ENCODE assay signal across 8 cellular contexts in genomic region chr1:228149341-228150020, GRCh38. TPM values are rescaled to one million over a fixed set of nuclear protein-coding genes. Genes with fewer than 3 reads are reported as not detected.
A peak's percentile ranks its signal among the peaks of the same experiment; 100 is the strongest.
DNase-seq lines count a peak whose midpoint lies in the region; ATAC-seq, FAIRE-seq and TF ChIP-seq lines count a peak whose summit lies in the region.

Gene GJC2, plus strand, starts transcription at chr1:228149930. Its CDS starts 7,829 bp downstream, at chr1:228157759.

- H3K4me1 ChIP-seq in GM23248 (ENCODE audit: insufficient read depth), result peaks cover 23% of the 10 kb centered on the region
- peaks cover 38 to 86% of the 10 kb centered on the region in 2 experiments for H3K4me1 ChIP-seq in K562 (replicated peaks in 1 of 2; ENCODE audit: control insufficient read depth in 2 of 2, insufficient read depth in 2 of 2, low read length in 2 of 2)
- H3K4me1 ChIP-seq in gastrocnemius medialis, result peaks cover 0 to 4% of the 10 kb centered on the region in 2 donors

- H3K9me2 ChIP-seq in GM23248 (ENCODE audit: insufficient read depth), result no peaks in the 10 kb centered on the region

- CTCF ChIA-PET in K562 (lab: Yijun Ruan, JAX; ENCODE audit: low intra/inter-chr PET ratio), result no interaction called here

- BruUV-seq in K562 (replicated peaks; lab: Mats Ljungman, UMichigan), result no TSS peak

- peak within 1 kb of the TSS; percentile 46 for H3K27ac ChIP-seq in GM23248
- peak within 1 kb of the TSS; percentile 62 for H3K27ac ChIP-seq in K562 (ENCODE audit: extremely low read depth, low read depth, low read length)
- H3K27ac ChIP-seq in gastrocnemius medialis, result peak within 1 kb of the TSS; percentile 56 to 70 (median 65)

- ATAC-seq in K562 (peak; percentile 77), gastrocnemius medialis (peak in 1 of 2 donors; percentile 41), GM18861 (IDR thresholded peaks at IDR 0.05; ENCODE audit: unreplicated experiment) (no peak), HG03139 (IDR thresholded peaks at IDR 0.05; ENCODE audit: unreplicated experiment) (no peak)

- H2AFZ ChIP-seq in GM23248 (no peak within 1 kb of the TSS), K562 (ENCODE audit: low read depth, low read length) (no peak within 1 kb of the TSS)

- H3K4me2 ChIP-seq in GM23248 (ENCODE audit: unreplicated experiment), result peak within 1 kb of the TSS; percentile 23
- H3K4me2 ChIP-seq in K562 (ENCODE audit: insufficient read depth, low read length), result no peak within 1 kb of the TSS; the same call in 1 of the 2 replicates

- peaks cover 5% of the 10 kb centered on the region; the same call in 1 of the 2 replicates for H4K20me1 ChIP-seq in GM23248 (ENCODE audit: insufficient read depth)
- H4K20me1 ChIP-seq in K562 (replicated peaks; ENCODE audit: control insufficient read depth, insufficient read depth, low read length), result peaks cover 30% of the 10 kb centered on the region

- H3K79me2 ChIP-seq in GM23248 (ENCODE audit: insufficient read depth) (peaks cover 57% of the 10 kb centered on the region), K562 (ENCODE audit: control insufficient read depth, insufficient read depth, low read length) (peaks cover 53% of the 10 kb centered on the region)

- WGBS in GM23248 (ENCODE audit: low coverage in 1 of 2, low lambda C conversion rate in 2 of 2, missing lambda C conversion rate in 2 of 2), 2 experiments, result 40 to 67% methylated on average over 8 to 15 of the region's 15 CpGs
- 45% methylated on average over 3 of the region's 15 CpGs for WGBS in K562 (ENCODE audit: insufficient coverage, low coverage, missing lambda C conversion rate)

- H3F3A ChIP-seq in GM23248 (ENCODE audit: insufficient read depth), result no peaks in the 10 kb centered on the region; the same call in 1 of the 2 replicates

- TF ChIP-seq POLR2A in K562 (conservative IDR thresholded peaks at IDR 0.05) (peak; percentile 48; the same call in 1 of the 2 replicates), gastrocnemius medialis (IDR thresholded peaks at IDR 0.05) (no peak)

- H3K9me3 ChIP-seq in GM23248 (ENCODE audit: low read depth), result no peaks in the 10 kb centered on the region
- no peaks in the 10 kb centered on the region for H3K9me3 ChIP-seq in K562 (replicated peaks; ENCODE audit: control insufficient read depth, insufficient read depth, low read depth, low read length)
- H3K9me3 ChIP-seq in gastrocnemius medialis, result no peaks in the 10 kb centered on the region

- H3K36me3 ChIP-seq in GM23248 (ENCODE audit: low read depth) (no peaks in the 10 kb centered on the region), K562 (ENCODE audit: control insufficient read depth, insufficient read depth, low read length) (peaks cover 39% of the 10 kb centered on the region; the same call in 2 of the 3 replicates), gastrocnemius medialis (peaks cover 0 to 30% of the 10 kb centered on the region in 2 donors)

- TF ChIP-seq CTCF in K562 (IDR thresholded peaks at IDR 0.05 in 2 of 3, conservative IDR thresholded peaks at IDR 0.05 in 1 of 3; ENCODE audit: insufficient read depth in 2 of 3, low read depth in 1 of 3, low read length in 3 of 3) (no peak), gastrocnemius medialis (IDR thresholded peaks at IDR 0.05 in 4 of 5, conservative IDR thresholded peaks at IDR 0.05 in 1 of 5) (no peak)

- no peak for FAIRE-seq in K562 (lab: Jason Lieb, UNC)

- in situ Hi-C loops in GM23248 (cut with MboI), result no loop called here
- in situ Hi-C loops in K562 (cut with MboI), result no loop called here
- in situ Hi-C loops in gastrocnemius medialis (cut with MboI; ENCODE audit: low sequenced_read_pairs in 4 of 4), result no loop called here

- TF ChIP-seq EP300 in K562 (IDR thresholded peaks at IDR 0.05; ENCODE audit: low read length), result no peak

- H3K9ac ChIP-seq in GM23248 (peak within 1 kb of the TSS; percentile 38), K562 (ENCODE audit: insufficient read depth in 1 of 2, low read depth in 2 of 2, low read length in 2 of 2) (peak within 1 kb of the TSS; percentile 31 to 91; a peak in 3 of 4 replicates)

- DNase-seq in GM23248 (peak; percentile 36), K562 (ENCODE audit: extremely low read depth in 1 of 4, low spot score in 3 of 4) (peak; percentile 79 to 83 (median 81)), iPS-NIHi11 (ENCODE audit: low spot score) (peak; percentile 84), gastrocnemius medialis (peak in 1 of 2 donors; percentile 25), DMS53 (lab: John Stamatoyannopoulos, UW) (no peak), NCI-H2107 (lab: John Stamatoyannopoulos, UW) (no peak)

- POLR2A ChIA-PET in K562 (lab: Yijun Ruan, JAX), result interaction anchor here (0.6 to 2.3 kb wide), 7 partner anchors 8 to 48 kb away, joined by 3 to 11 read pairs (median 6); partner anchors contain the start of gene GUK1

- H3K27me3 ChIP-seq in GM23248 (replicated peaks; ENCODE audit: insufficient read depth) (no peaks in the 10 kb centered on the region), K562 (ENCODE audit: control insufficient read depth in 2 of 2, insufficient read depth in 2 of 2, low read length in 2 of 2) (no peaks in the 10 kb centered on the region), gastrocnemius medialis (no peaks in the 10 kb centered on the region)

- intact Hi-C loops in K562 (cut with micrococcal nuclease), result no loop called here
- intact Hi-C loops in gastrocnemius medialis (cut with DNase I; ENCODE audit: low total_unique reads), result no loop called here

- H3K4me3 ChIP-seq in GM23248 (no peak within 1 kb of the TSS), K562 (no peak within 1 kb of the TSS), gastrocnemius medialis (no peak within 1 kb of the TSS)

- TF ChIP-seq RAD21 in K562 (CRISPR knock-in tag; conservative IDR thresholded peaks at IDR 0.05 in 1 of 2, IDR thresholded peaks at IDR 0.05 in 1 of 2), result no peak

- H3K9me1 ChIP-seq in K562 (ENCODE audit: control insufficient read depth, insufficient read depth, low read length), result peaks cover 12% of the 10 kb centered on the region

TF ChIP-seq in K562, 482 proteins besides CTCF, POLR2A, EP300 and RAD21 (continues in another document):
- TF ChIP-seq KLF16 (IDR thresholded peaks at IDR 0.05), result peak; percentile 91
- 0 out of 2 replicates have a peak, but pooled peaks have one; percentile 66 for TF ChIP-seq CREB3L1 (IDR thresholded peaks at IDR 0.05; ENCODE audit: borderline replicate concordance, low read depth)
- 0 out of 2 replicates have a peak, but pooled peaks have one; percentile 19 for TF ChIP-seq DPF2 (IDR thresholded peaks at IDR 0.05)

RNA-seq across cellular contexts. Expression of gene GJC2, which starts in this region (rescaled TPM):
- total RNA-seq in GM23248 (2014; rRNA removed; shearing (Covaris generic)), result 0.54 and 2.7 TPM in 2 replicates
- polyA plus RNA-seq in GM23248 (2016; fragmentation: Nextera tagmentation; extraction: Ambion mirVana) (0.08 and 0.14 TPM in 2 replicates), K562 (2011; rRNA removed) (0.08 and 0.20 TPM in 2 replicates), K562 (2014; fragmentation: Illumina TruSeq; extraction: Trizol) (0.06 and 0.12 TPM in 2 replicates), K562 (2014; fragmentation: Nextera tagmentation; extraction: Ambion mirVana) (not detected), K562 (2014; rRNA removed) (0.03 and 0.36 TPM in 2 replicates)
- total RNA-seq in K562 (2011; cell fraction: chromatin; rRNA removed; ENCODE audit: low replicate concordance), result 0.53 and 1.4 TPM in 2 replicates
- total RNA-seq in K562 (2011; cell fraction: nucleolus; rRNA removed), result 1.2 and 2.2 TPM in 2 replicates
- 0.59 and 0.69 TPM in 2 replicates for total RNA-seq in K562 (2011; cell fraction: nucleoplasm; rRNA removed)
- total RNA-seq in K562 (2014; rRNA removed) (0.32 and 0.86 TPM in 2 replicates), K562 (2014; rRNA removed; fragmentation: Illumina TruSeq; extraction: Trizol) (0.11 and 0.16 TPM in 2 replicates), K562 (2015; rRNA removed; fragmentation: Illumina TruSeq; extraction: Trizol) (0.11 and 0.22 TPM in 2 replicates), K562 (2021) (0.62 and 0.69 TPM in 2 replicates), gastrocnemius medialis (under 1 TPM in 2 of 4 donors, not detected in 2; 0.26 to 0.64 TPM)
- polyA plus RNA-seq in K562 (2011; cell fraction: cytosol; rRNA removed), result 0.10 and 0.61 TPM in 2 replicates
- polyA plus RNA-seq in K562 (2011; cell fraction: nucleus; rRNA removed), result 0.29 and 1.1 TPM in 2 replicates
- polyA plus RNA-seq in K562 (2012), result 0.39 and 0.47 TPM in 2 replicates
- polyA minus RNA-seq in K562 (2011; rRNA and poly(A)+ RNA removed), result 0.09 and 0.18 TPM in 2 replicates
- 0.57 TPM in 1 of 2 replicates, not detected in the other for polyA minus RNA-seq in K562 (2011; cell fraction: cytosol; rRNA and poly(A)+ RNA removed)
- polyA minus RNA-seq in K562 (2011; cell fraction: nucleus; rRNA and poly(A)+ RNA removed), result 0.40 and 0.44 TPM in 2 replicates

Comparison
In these comparisons a context has a peak if more than half of its experiments do, and no peak if none do; other contexts are left out.
1. DNase-seq: peak in GM23248 (single experiment), K562 (4 of 4) and iPS-NIHi11 (single experiment); none in DMS53 (single experiment) and NCI-H2107 (single experiment).
2. Peak in every context shown above with its lines, with median percentiles within 50 percentile points of each other: H3K27ac ChIP-seq.